Comparison of ENCODE assay signal across 14 cellular contexts in genomic region chr12:116366456-116366776, GRCh38.
DNase-seq lines count a peak whose midpoint lies in the region; ATAC-seq and TF ChIP-seq lines count a peak whose summit lies in the region.
"Had no signal": no experiment of that assay in that cellular context is flagged by ENCODE, and none has a peak within 500 bp of the region (broad histone marks: within the 10 kb centered on the region; RNA-seq: fewer than 3 reads in every experiment).

No MANE protein-coding gene starts in this region.

- no peak overlapping the region for H3K18ac ChIP-seq in mesendoderm (ENCODE audit: low read length)

- no CpG with 5 or more reads among the region's 9 CpGs for WGBS in mesendoderm (ENCODE audit: extremely low coverage, insufficient coverage, low lambda C conversion rate)

- H2BK15ac ChIP-seq in mesendoderm (replicated peaks; ENCODE audit: low read depth), result no peak overlapping the region

- H3K23ac ChIP-seq in mesendoderm (ENCODE audit: low read length), result no peak overlapping the region

- H2BK120ac ChIP-seq in mesendoderm (ENCODE audit: low read depth, low read length), result no peak overlapping the region

- H3K4me1 ChIP-seq in mucosa of descending colon (ENCODE audit: low read depth) (peaks cover 6% of the 10 kb centered on the region), osteoblast (ENCODE audit: insufficient read depth, low read length) (peaks cover 11% of the 10 kb centered on the region), mesendoderm (ENCODE audit: control insufficient read depth, low read depth, low read length) (no peaks in the 10 kb centered on the region)

- no peak overlapping the region for H3K56ac ChIP-seq in mesendoderm (ENCODE audit: low read length)

- no peaks in the 10 kb centered on the region for H3K36me3 ChIP-seq in SK-N-MC (ENCODE audit: insufficient read depth, low read length)
- H3K36me3 ChIP-seq in mucosa of descending colon (ENCODE audit: low read depth), result no peaks in the 10 kb centered on the region
- no peaks in the 10 kb centered on the region for H3K36me3 ChIP-seq in brain microvascular endothelial cell (replicated peaks)
- H3K36me3 ChIP-seq in osteoblast (ENCODE audit: insufficient read depth, low read length), result no peaks in the 10 kb centered on the region
- no peaks in the 10 kb centered on the region for H3K36me3 ChIP-seq in mesendoderm (ENCODE audit: control insufficient read depth, insufficient read depth, low read length)
- H3K36me3 ChIP-seq: tibial artery had no signal

- no peak overlapping the region for H2AFZ ChIP-seq in osteoblast (ENCODE audit: low read length)

- H3K4me3 ChIP-seq in SK-N-MC (peak overlapping the region; percentile 1; the same call in 1 of the 2 replicates), mucosa of descending colon (no peak overlapping the region), brain microvascular endothelial cell (ENCODE audit: low read depth, low read length) (no peak overlapping the region), osteoblast (ENCODE audit: insufficient read depth, low read length) (no peak overlapping the region), mesendoderm (ENCODE audit: low read length) (no peak overlapping the region)
- H3K4me3 ChIP-seq: GM12878, tibial artery had no signal

- H3K27ac ChIP-seq in SK-N-MC, result peak overlapping the region; percentile 78
- no peak overlapping the region for H3K27ac ChIP-seq in brain microvascular endothelial cell
- H3K27ac ChIP-seq in osteoblast (ENCODE audit: low read depth, low read length), result no peak overlapping the region
- no peak overlapping the region for H3K27ac ChIP-seq in mesendoderm (ENCODE audit: low read depth, low read length)
- H3K27ac ChIP-seq: tibial artery had no signal

- no peak overlapping the region for H4K8ac ChIP-seq in mesendoderm (ENCODE audit: low read depth, low read length)

- H4K20me1 ChIP-seq in osteoblast (ENCODE audit: insufficient read depth, low read length), result no peaks in the 10 kb centered on the region

- intact Hi-C loops in mucosa of descending colon (cut with DNase I, micrococcal nuclease), result no loop called here

- H3K9ac ChIP-seq in SK-N-MC (ENCODE audit: insufficient read length) (no peak overlapping the region), mesendoderm (ENCODE audit: low read length) (no peak overlapping the region)

- no peak overlapping the region for H4K5ac ChIP-seq in mesendoderm (ENCODE audit: low read length)

- no peaks in the 10 kb centered on the region for H3K9me3 ChIP-seq in SK-N-MC (ENCODE audit: low read depth, low read length)
- H3K9me3 ChIP-seq in mucosa of descending colon, result no peaks in the 10 kb centered on the region
- peaks cover 4% of the 10 kb centered on the region for H3K9me3 ChIP-seq in osteoblast (ENCODE audit: low read depth, low read length)
- H3K9me3 ChIP-seq: tibial artery had no signal

- no peak overlapping the region for H3K4ac ChIP-seq in mesendoderm (ENCODE audit: low read depth, low read length)

- in situ Hi-C loops in brain microvascular endothelial cell (cut with HindIII; ENCODE audit: low pct_ligation_motif_present, low sequenced_read_pairs), result no loop called here

- H2BK5ac ChIP-seq in mesendoderm (ENCODE audit: low read length), result no peak overlapping the region

- ATAC-seq in mucosa of descending colon, result peak; percentile 57
- ATAC-seq: GM12878 had no signal

- H3K79me2 ChIP-seq in osteoblast (ENCODE audit: insufficient read depth, low read length), result no peaks in the 10 kb centered on the region
- H3K79me2 ChIP-seq in mesendoderm (ENCODE audit: control insufficient read depth, insufficient read depth, low read length), result no peaks in the 10 kb centered on the region

- DNase-seq in DMS 273 treated with DMSO at 0.1 percent for 48 hours (lab: John Stamatoyannopoulos, UW) (peak; percentile 36), NCI-H1694 treated with DMSO at 0.1 percent for 48 hours (lab: John Stamatoyannopoulos, UW) (peak; percentile 68), SK-N-MC (ENCODE audit: low read depth, low spot score) (no peak), mucosa of descending colon (peak; percentile 37 to 58 (median 38)), brain microvascular endothelial cell (no peak), osteoblast (ENCODE audit: insufficient read length, low spot score, missing footprints) (no peak), HuH-7 (ENCODE audit: low spot score) (no peak), mesendoderm (no peak)
- DNase-seq: activated CD4-positive, alpha-beta T cell treated with anti-CD3 and anti-CD28 coated beads, Interleukin-2, amount 50 U/mL, for 1 hour; activated naive CD4-positive, alpha-beta T cell treated with anti-CD3 and anti-CD28 coated beads, Interleukin-2, amount 50 U/mL, for 16 hours; MM.1S; SW 1271; tibial artery had no signal

- no peak for TF ChIP-seq CTCF in mucosa of descending colon (IDR thresholded peaks at IDR 0.05)
- TF ChIP-seq CTCF in brain microvascular endothelial cell (IDR thresholded peaks at IDR 0.05; ENCODE audit: low read depth, low read length, missing control alignments), result no peak
- no peak for TF ChIP-seq CTCF in osteoblast (IDR thresholded peaks at IDR 0.05; ENCODE audit: extremely low read depth, low read depth, low read length)

- H3K27me3 ChIP-seq in brain microvascular endothelial cell (replicated peaks), result no peaks in the 10 kb centered on the region
- H3K27me3 ChIP-seq in osteoblast (ENCODE audit: insufficient read depth, low read length), result no peaks in the 10 kb centered on the region
- no peaks in the 10 kb centered on the region for H3K27me3 ChIP-seq in mesendoderm (ENCODE audit: insufficient read depth, low read length, poor library complexity)
- H3K27me3 ChIP-seq: tibial artery had no signal

- no peaks in the 10 kb centered on the region for H3K79me1 ChIP-seq in mesendoderm (ENCODE audit: low read length)

- H3K4me2 ChIP-seq in osteoblast (ENCODE audit: insufficient read depth, low read length), result no peak overlapping the region
- H3K4me2 ChIP-seq in mesendoderm (ENCODE audit: low read length), result no peak overlapping the region

- H2AK5ac ChIP-seq in mesendoderm (ENCODE audit: low read length), result no peak overlapping the region

Comparison
In these comparisons a context has a peak if more than half of its experiments do, and no peak if none do; other contexts are left out.
1. DNase-seq: peak in DMS 273 treated with DMSO at 0.1 percent for 48 hours (single experiment), NCI-H1694 treated with DMSO at 0.1 percent for 48 hours (single experiment) and mucosa of descending colon (3 of 3); none in SK-N-MC (single experiment), brain microvascular endothelial cell (single experiment), osteoblast (single experiment), HuH-7 (single experiment) and mesendoderm (single experiment).